22 cellular contexts compared by ENCODE assay signal in the genomic region with DNA sequence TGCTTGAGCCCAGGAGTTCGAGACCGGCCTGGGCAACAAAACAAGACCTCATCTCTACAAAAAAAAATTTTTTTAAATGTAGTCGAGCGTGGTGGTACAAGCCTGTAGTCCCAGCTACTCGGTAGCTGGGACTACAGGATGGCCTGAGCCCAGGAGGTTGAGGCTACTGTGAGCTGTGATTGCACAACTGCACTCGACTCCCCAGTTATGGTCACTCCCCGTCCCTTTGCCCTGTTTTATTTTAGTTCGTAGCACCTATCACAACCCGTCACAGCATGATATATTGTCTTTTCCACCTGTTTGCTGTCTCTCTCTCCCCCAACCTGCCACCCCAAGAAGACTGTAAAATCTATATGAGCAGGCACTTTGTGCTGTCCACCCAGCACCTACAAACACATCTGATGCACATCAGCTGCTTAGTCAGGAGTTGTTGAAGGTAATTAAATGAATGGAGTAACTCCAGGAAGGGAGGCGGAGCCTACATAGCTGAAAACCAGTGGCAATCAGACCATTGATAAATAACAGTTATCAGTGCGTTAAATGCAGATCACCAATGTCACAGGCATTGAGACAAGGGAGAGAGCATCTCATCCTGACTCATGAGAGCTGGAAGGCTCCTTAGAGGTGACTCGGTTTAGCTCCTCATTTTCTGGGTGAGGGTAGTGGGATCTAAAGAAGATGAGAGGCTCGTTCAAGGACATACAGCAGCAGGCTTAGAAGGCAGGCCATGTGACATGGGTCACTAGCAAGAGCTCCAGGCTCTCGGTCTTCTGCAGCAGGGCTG.
"Had no signal": no experiment of that assay in that cellular context is flagged by ENCODE, and none has a peak within 500 bp of the region (broad histone marks: within the 10 kb centered on the region; RNA-seq: fewer than 3 reads in every experiment).

No MANE protein-coding gene starts in this region.

- H3K27ac ChIP-seq: colonic mucosa, hepatocyte, ovary, prostate gland, testis, tibial nerve, upper lobe of right lung, vagina had no signal

- H3K36me3 ChIP-seq: colonic mucosa, ovary, prostate gland, tibial nerve, upper lobe of right lung, vagina had no signal

- H3K4me1 Mint-ChIP-seq: naive thymus-derived CD8-positive, alpha-beta T cell; neural crest cell; stimulated activated naive B cell treated with anti-CD40 and anti-IgM and Interleukin-4, amounts not matched to agents 10 μg/mL and 1 μg/mL and 100 μg/mL, for 72 hours; stimulated activated naive CD8-positive, alpha-beta T cell treated with anti-CD3 and anti-CD28 coated beads, Interleukin-15, amount 100 ng/mL, for 72 hours had no signal

- H2AFZ ChIP-seq: hepatocyte had no signal

- H3K4me3 Mint-ChIP-seq: naive thymus-derived CD8-positive, alpha-beta T cell; neural crest cell; stimulated activated naive B cell treated with anti-CD40 and anti-IgM and Interleukin-4, amounts not matched to agents 10 μg/mL and 1 μg/mL and 100 μg/mL, for 72 hours; stimulated activated naive CD8-positive, alpha-beta T cell treated with anti-CD3 and anti-CD28 coated beads, Interleukin-15, amount 100 ng/mL, for 72 hours had no signal

- H3K4me3 ChIP-seq: colonic mucosa, hepatocyte, ovary, prostate gland, testis, tibial nerve, upper lobe of right lung, vagina had no signal

- H3K79me2 ChIP-seq: hepatocyte had no signal

- H3K9me3 Mint-ChIP-seq: neural crest cell had no signal

- H3K27ac Mint-ChIP-seq: stimulated activated naive B cell treated with anti-CD40 and anti-IgM and Interleukin-4, amounts not matched to agents 10 μg/mL and 1 μg/mL and 100 μg/mL, for 72 hours; stimulated activated naive CD8-positive, alpha-beta T cell treated with anti-CD3 and anti-CD28 coated beads, Interleukin-15, amount 100 ng/mL, for 72 hours had no signal

- DNase-seq: colonic mucosa; dermis blood vessel endothelial cell; foreskin melanocyte; head of caudate nucleus; mammary epithelial cell; naive thymus-derived CD8-positive, alpha-beta T cell; nucleus accumbens; ovary; retina; stimulated activated CD4-positive, alpha-beta T cell treated with anti-CD3 and anti-CD28 coated beads, Interleukin-2, amount 100 ng/mL, for 24 hours; stimulated activated CD4-positive, alpha-beta T cell treated with anti-CD3 and anti-CD28 coated beads, Interleukin-4, amount 100 ng/mL, for 4 hours; stimulated activated naive B cell treated with anti-CD40 and anti-IgM and Interleukin-4, amounts not matched to agents 10 μg/mL and 1 μg/mL and 100 μg/mL, for 72 hours; stimulated activated naive CD8-positive, alpha-beta T cell treated with anti-CD3 and anti-CD28 coated beads, Interleukin-15, amount 100 ng/mL, for 72 hours; testis; upper lobe of right lung had no signal

- H3K9me3 ChIP-seq: colonic mucosa, prostate gland, testis, upper lobe of right lung, vagina had no signal

- H3K4me1 ChIP-seq: colonic mucosa, prostate gland, testis, tibial nerve, upper lobe of right lung, vagina had no signal

- ATAC-seq: left lobe of liver; naive thymus-derived CD8-positive, alpha-beta T cell; sciatic nerve; stimulated activated naive B cell treated with anti-CD40 and anti-IgM and Interleukin-4, amounts not matched to agents 10 μg/mL and 1 μg/mL and 100 μg/mL, for 72 hours; stimulated activated naive CD8-positive, alpha-beta T cell treated with anti-CD3 and anti-CD28 coated beads, Interleukin-15, amount 100 ng/mL, for 72 hours; upper lobe of right lung had no signal

- H3K27me3 ChIP-seq: colonic mucosa, ovary, testis, upper lobe of right lung, vagina had no signal

- H3K4me2 ChIP-seq: hepatocyte had no signal
